Comparison of ENCODE assay signal across 1 cellular context in the genomic region with DNA sequence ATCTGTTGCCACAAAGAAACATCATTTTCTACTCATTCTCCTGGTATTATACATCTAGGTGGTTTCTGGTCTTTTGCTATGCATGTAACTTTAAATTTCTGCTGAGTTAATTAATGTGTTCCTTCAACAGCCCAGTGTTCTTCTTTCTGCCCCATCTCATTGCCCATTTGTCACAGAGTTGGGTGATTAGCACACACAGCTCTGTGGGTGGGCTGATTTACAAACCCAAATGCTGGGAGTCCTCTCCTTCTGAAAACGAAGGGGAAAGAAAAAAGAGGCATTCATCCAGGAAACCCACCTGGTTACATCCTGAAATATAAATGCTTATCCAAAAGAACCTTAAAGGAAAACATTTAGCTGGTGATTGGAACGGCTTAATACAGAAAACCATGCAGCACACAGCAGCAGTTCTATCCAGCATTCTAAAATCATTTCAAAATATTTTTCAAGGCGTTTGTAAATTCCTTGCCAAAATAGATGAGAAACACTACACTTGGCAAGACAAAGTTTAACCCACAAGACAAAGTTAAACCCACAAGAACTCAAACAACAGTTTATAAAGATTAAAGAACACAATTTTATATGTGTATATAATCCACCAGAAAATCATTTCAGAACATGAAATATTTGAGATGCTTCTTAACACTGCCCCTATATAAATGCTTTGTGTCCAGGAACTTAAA.
TF ChIP-seq lines count a peak whose summit lies in the region.

No MANE protein-coding gene starts in this region.

TF ChIP-seq in IMR-90, 13 proteins besides CTCF, POLR2A, EP300 and RAD21:
- TF ChIP-seq CHD1 (IDR thresholded peaks at IDR 0.05; ENCODE audit: low read depth, low read length) (no peak), MXI1 (IDR thresholded peaks at IDR 0.05; ENCODE audit: borderline replicate concordance, low read depth, low read length) (no peak)
- TF ChIP-seq, protein P1, sequence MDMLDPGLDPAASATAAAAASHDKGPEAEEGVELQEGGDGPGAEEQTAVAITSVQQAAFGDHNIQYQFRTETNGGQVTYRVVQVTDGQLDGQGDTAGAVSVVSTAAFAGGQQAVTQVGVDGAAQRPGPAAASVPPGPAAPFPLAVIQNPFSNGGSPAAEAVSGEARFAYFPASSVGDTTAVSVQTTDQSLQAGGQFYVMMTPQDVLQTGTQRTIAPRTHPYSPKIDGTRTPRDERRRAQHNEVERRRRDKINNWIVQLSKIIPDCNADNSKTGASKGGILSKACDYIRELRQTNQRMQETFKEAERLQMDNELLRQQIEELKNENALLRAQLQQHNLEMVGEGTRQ (IDR thresholded peaks at IDR 0.05; ENCODE audit: low read depth, low read length): no peak
